ENCODE assay signal across 22 cellular contexts in the genomic region with DNA sequence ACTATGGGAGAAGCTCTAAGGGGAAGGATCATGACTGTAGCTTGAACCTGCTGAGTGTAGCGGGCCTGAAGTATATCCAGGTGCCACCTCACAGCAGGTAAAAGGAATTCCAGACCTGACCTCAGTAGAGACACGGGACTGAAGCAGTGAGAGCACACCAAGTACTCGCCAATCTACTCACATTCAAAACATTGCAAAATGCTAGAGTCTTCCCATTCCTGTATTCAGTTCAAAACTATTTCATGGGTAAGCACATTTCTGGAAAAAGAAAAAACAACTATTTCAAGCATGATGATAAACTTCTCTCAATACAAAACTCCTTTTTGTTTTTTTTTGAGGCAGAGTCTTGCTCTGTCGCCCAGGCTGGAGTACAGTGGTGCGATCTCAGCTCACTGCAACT.
DNase-seq lines count a peak whose midpoint lies in the region; ATAC-seq, FAIRE-seq and TF ChIP-seq lines count a peak whose summit lies in the region.
"Had no signal": no experiment of that assay in that cellular context is flagged by ENCODE, and none has a peak within 500 bp of the region (broad histone marks: within the 10 kb centered on the region; RNA-seq: fewer than 3 reads in every experiment).

No MANE protein-coding gene starts in this region.

- H3K9me3 Mint-ChIP-seq in astrocyte (ENCODE audit: unreplicated experiment): no peaks in the 10 kb centered on the region
- no peaks in the 10 kb centered on the region for H3K9me3 Mint-ChIP-seq in activated CD8-positive, alpha-beta T cell treated with anti-CD3 and anti-CD28 coated beads, Interleukin-2, amount 10 ng/mL, durations not matched to agents 7 days and 5 days (ENCODE audit: insufficient read depth)
- H3K9me3 Mint-ChIP-seq: CD8-positive, alpha-beta T cell had no signal

- no peak for FAIRE-seq in astrocyte (lab: Jason Lieb, UNC)
- FAIRE-seq: A204.1, G401.6, GM19239, H54 had no signal

- H3K9me3 ChIP-seq in astrocyte (ENCODE audit: insufficient read depth, low read depth, low read length) (no peaks in the 10 kb centered on the region), A673 (ENCODE audit: low read depth, low read length, poor library complexity, severe bottlenecking) (no peaks in the 10 kb centered on the region)

- H3K4me3 ChIP-seq in AG10803 (ENCODE audit: low read length) (no peak overlapping the region), astrocyte (ENCODE audit: insufficient read depth, low read depth, low read length) (no peak overlapping the region), fibroblast of mammary gland (ENCODE audit: control insufficient read depth, low read depth, low read length) (no peak overlapping the region), A673 (ENCODE audit: low read depth, low read length, poor library complexity, severe bottlenecking) (no peak overlapping the region)
- H3K4me3 ChIP-seq: BLaER1 treated with 17β-estradiol and CSF1 and Interleukin-3, amounts not matched to agents 10 nM and 100 nM had no signal

- peaks cover 3% of the 10 kb centered on the region for H3K27me3 Mint-ChIP-seq in astrocyte (ENCODE audit: low read depth, unreplicated experiment)
- no peaks in the 10 kb centered on the region for H3K27me3 Mint-ChIP-seq in activated CD8-positive, alpha-beta T cell treated with anti-CD3 and anti-CD28 coated beads, Interleukin-2, amount 10 ng/mL, durations not matched to agents 7 days and 5 days (ENCODE audit: low read depth)

- TF ChIP-seq CTCF in AG10803 (conservative IDR thresholded peaks at IDR 0.05; ENCODE audit: low read length) (no peak), astrocyte (IDR thresholded peaks at IDR 0.05; ENCODE audit: insufficient read depth, low read depth, low read length) (no peak), fibroblast of mammary gland (conservative IDR thresholded peaks at IDR 0.05; ENCODE audit: control insufficient read depth, insufficient read depth, low read depth, low read length) (no peak), A673 (conservative IDR thresholded peaks at IDR 0.05; ENCODE audit: low read depth, low read length) (no peak)

- DNase-seq in AG10803 (ENCODE audit: low read depth) (peak; percentile 74), astrocyte (ENCODE audit: low read depth) (peak; percentile 7), fibroblast of mammary gland (ENCODE audit: low read depth) (peak; percentile 3), sciatic nerve (ENCODE audit: low spot score) (no peak), A673 (ENCODE audit: low spot score) (no peak), mucosa of gallbladder (ENCODE audit: low spot score) (no peak)
- DNase-seq in activated CD8-positive, alpha-beta T cell treated with anti-CD3 and anti-CD28 coated beads, Interleukin-2, amount 10 ng/mL, durations not matched to agents 7 days and 5 days: no peak
- DNase-seq in activated CD4-positive, alpha-beta T cell treated with anti-CD3 and anti-CD28 coated beads, Interleukin-2, amount 50 U/mL, for 1 hour: no peak
- DNase-seq: CD8-positive, alpha-beta T cell; Karpas-422; NCI-H187 treated with DMSO at 0.1 percent for 48 hours; NCI-H2107; NCI-H446 treated with DMSO at 0.1 percent for 48 hours; NCI-H526 treated with DMSO at 0.1 percent for 48 hours; PC-3; RPMI8226; SHP77 had no signal

- H3K4me1 Mint-ChIP-seq in astrocyte (ENCODE audit: low read depth, unreplicated experiment): no peaks in the 10 kb centered on the region
- no peaks in the 10 kb centered on the region for H3K4me1 Mint-ChIP-seq in activated CD8-positive, alpha-beta T cell treated with anti-CD3 and anti-CD28 coated beads, Interleukin-2, amount 10 ng/mL, durations not matched to agents 7 days and 5 days (ENCODE audit: low read depth)

- peak; percentile 82 for ATAC-seq in sciatic nerve
- no peak for ATAC-seq in activated CD8-positive, alpha-beta T cell treated with anti-CD3 and anti-CD28 coated beads, Interleukin-2, amount 10 ng/mL, durations not matched to agents 7 days and 5 days
- ATAC-seq: CD8-positive, alpha-beta T cell; PC-3 had no signal

- POLR2A ChIA-PET in activated CD8-positive, alpha-beta T cell treated with anti-CD3 and anti-CD28 coated beads, Interleukin-2, amount 10 ng/mL, durations not matched to agents 7 days and 5 days (lab: Charles Lee): no interaction called here
- POLR2A ChIA-PET in A673 (lab: Charles Lee; ENCODE audit: low non-redundant PET): no interaction called here

- H3K4me2 ChIP-seq in astrocyte (ENCODE audit: low read length): no peak overlapping the region
- H3K4me2 ChIP-seq: BLaER1 treated with 17β-estradiol and CSF1 and Interleukin-3, amounts not matched to agents 10 nM and 100 nM had no signal

- H3K4me3 Mint-ChIP-seq in astrocyte (ENCODE audit: unreplicated experiment): no peak overlapping the region
- no peak overlapping the region for H3K4me3 Mint-ChIP-seq in activated CD8-positive, alpha-beta T cell treated with anti-CD3 and anti-CD28 coated beads, Interleukin-2, amount 10 ng/mL, durations not matched to agents 7 days and 5 days
- H3K4me3 Mint-ChIP-seq: CD8-positive, alpha-beta T cell had no signal

- no peaks in the 10 kb centered on the region for H3K4me1 ChIP-seq in astrocyte (ENCODE audit: insufficient read depth, low read length)
- H3K4me1 ChIP-seq in A673 (ENCODE audit: insufficient read depth, low read length, poor library complexity, severe bottlenecking): no peaks in the 10 kb centered on the region
- H3K4me1 ChIP-seq: BLaER1 treated with 17β-estradiol and CSF1 and Interleukin-3, amounts not matched to agents 10 nM and 100 nM had no signal

- CTCF ChIA-PET in activated CD8-positive, alpha-beta T cell treated with anti-CD3 and anti-CD28 coated beads, Interleukin-2, amount 10 ng/mL, durations not matched to agents 7 days and 5 days (lab: Charles Lee): no interaction called here
- CTCF ChIA-PET in A673 (lab: Charles Lee): no interaction called here

- H3K36me3 Mint-ChIP-seq in astrocyte (ENCODE audit: low read depth, unreplicated experiment): no peaks in the 10 kb centered on the region
- no peaks in the 10 kb centered on the region for H3K36me3 Mint-ChIP-seq in activated CD8-positive, alpha-beta T cell treated with anti-CD3 and anti-CD28 coated beads, Interleukin-2, amount 10 ng/mL, durations not matched to agents 7 days and 5 days (ENCODE audit: low read depth)
- H3K36me3 Mint-ChIP-seq: CD8-positive, alpha-beta T cell had no signal

- H3K27me3 ChIP-seq in astrocyte (ENCODE audit: insufficient read depth, low read length): no peaks in the 10 kb centered on the region
- H3K27me3 ChIP-seq in A673 (replicated peaks; ENCODE audit: insufficient read depth, low read depth, low read length, poor library complexity): no peaks in the 10 kb centered on the region
- H3K27me3 ChIP-seq: BLaER1 treated with 17β-estradiol and CSF1 and Interleukin-3, amounts not matched to agents 10 nM and 100 nM had no signal

- intact Hi-C loops in sciatic nerve (cut with DNase I) (no loop called here), A673 (cut with micrococcal nuclease; ENCODE audit: unreplicated experiment) (no loop called here)

- no TSS peak for BruUV-seq in A673 (replicated peaks; lab: Mats Ljungman, UMichigan)

- no peaks in the 10 kb centered on the region for H4K20me1 ChIP-seq in astrocyte (ENCODE audit: insufficient read depth, low read length)
- H4K20me1 ChIP-seq: BLaER1 treated with 17β-estradiol and CSF1 and Interleukin-3, amounts not matched to agents 10 nM and 100 nM had no signal

- no peak overlapping the region for H2AFZ ChIP-seq in astrocyte (ENCODE audit: low read depth, low read length)

- no peaks in the 10 kb centered on the region for H3K79me2 ChIP-seq in astrocyte (ENCODE audit: insufficient read depth, low read length)

- H3K36me3 ChIP-seq in astrocyte (ENCODE audit: insufficient read depth, low read length) (no peaks in the 10 kb centered on the region), A673 (ENCODE audit: insufficient read depth, low read length, poor library complexity, severe bottlenecking) (no peaks in the 10 kb centered on the region)
- H3K36me3 ChIP-seq: BLaER1 treated with 17β-estradiol and CSF1 and Interleukin-3, amounts not matched to agents 10 nM and 100 nM had no signal

- H3K27ac Mint-ChIP-seq in astrocyte (ENCODE audit: unreplicated experiment): no peak overlapping the region
- no peak overlapping the region for H3K27ac Mint-ChIP-seq in activated CD8-positive, alpha-beta T cell treated with anti-CD3 and anti-CD28 coated beads, Interleukin-2, amount 10 ng/mL, durations not matched to agents 7 days and 5 days
- H3K27ac Mint-ChIP-seq: CD8-positive, alpha-beta T cell had no signal

- H3K27ac ChIP-seq in astrocyte (ENCODE audit: low read depth, low read length) (no peak overlapping the region), A673 (ENCODE audit: low read depth, low read length, poor library complexity, severe bottlenecking) (no peak overlapping the region)
- H3K27ac ChIP-seq: BLaER1 treated with 17β-estradiol and CSF1 and Interleukin-3, amounts not matched to agents 10 nM and 100 nM had no signal

- H3K9ac ChIP-seq in astrocyte (ENCODE audit: low read length): no peak overlapping the region
- H3K9ac ChIP-seq: BLaER1 treated with 17β-estradiol and CSF1 and Interleukin-3, amounts not matched to agents 10 nM and 100 nM had no signal

Comparison
In these comparisons a context has a peak if more than half of its experiments do, and no peak if none do; other contexts are left out.
1. DNase-seq: peak in AG10803 (single experiment), astrocyte (single experiment) and fibroblast of mammary gland (single experiment); none in sciatic nerve (single experiment), activated CD8-positive, alpha-beta T cell treated with anti-CD3 and anti-CD28 coated beads, Interleukin-2, amount 10 ng/mL, durations not matched to agents 7 days and 5 days (single experiment), A673 (single experiment), mucosa of gallbladder (single experiment) and activated CD4-positive, alpha-beta T cell treated with anti-CD3 and anti-CD28 coated beads, Interleukin-2, amount 50 U/mL, for 1 hour (single experiment).